Comparison of ENCODE assay signal across 2 cellular contexts in the genomic region with DNA sequence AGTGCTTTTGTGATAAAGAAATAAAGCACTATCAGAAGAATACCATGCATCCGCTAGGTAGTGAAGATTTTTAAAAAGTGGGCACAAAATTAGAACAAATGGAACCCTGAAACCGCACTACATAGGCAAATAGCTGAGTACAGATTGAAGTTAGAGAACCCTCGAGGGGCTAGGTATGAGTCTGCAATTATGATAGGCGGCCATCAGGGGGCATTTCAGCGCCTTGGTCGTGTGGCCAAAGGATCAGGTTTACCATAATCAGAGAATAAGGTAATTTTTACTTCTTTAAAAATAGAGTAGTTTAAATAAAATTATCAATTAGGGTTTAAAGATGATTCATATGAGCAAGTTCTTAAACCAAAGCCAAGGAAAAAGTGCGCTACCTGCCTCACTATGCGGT.
TF ChIP-seq lines count a peak whose summit lies in the region.

No MANE protein-coding gene starts in this region.

TF ChIP-seq in IMR-90, 13 proteins besides CTCF, POLR2A, EP300 and RAD21:
- TF ChIP-seq, protein P1, sequence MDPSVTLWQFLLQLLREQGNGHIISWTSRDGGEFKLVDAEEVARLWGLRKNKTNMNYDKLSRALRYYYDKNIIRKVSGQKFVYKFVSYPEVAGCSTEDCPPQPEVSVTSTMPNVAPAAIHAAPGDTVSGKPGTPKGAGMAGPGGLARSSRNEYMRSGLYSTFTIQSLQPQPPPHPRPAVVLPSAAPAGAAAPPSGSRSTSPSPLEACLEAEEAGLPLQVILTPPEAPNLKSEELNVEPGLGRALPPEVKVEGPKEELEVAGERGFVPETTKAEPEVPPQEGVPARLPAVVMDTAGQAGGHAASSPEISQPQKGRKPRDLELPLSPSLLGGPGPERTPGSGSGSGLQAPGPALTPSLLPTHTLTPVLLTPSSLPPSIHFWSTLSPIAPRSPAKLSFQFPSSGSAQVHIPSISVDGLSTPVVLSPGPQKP (IDR thresholded peaks at IDR 0.05; ENCODE audit: borderline replicate concordance, low read depth, low read length) = no peak
- TF ChIP-seq SMC3 (IDR thresholded peaks at IDR 0.05; ENCODE audit: low read depth, low read length) (no peak), CHD1 (IDR thresholded peaks at IDR 0.05; ENCODE audit: low read depth, low read length) (no peak), MAZ (IDR thresholded peaks at IDR 0.05; ENCODE audit: borderline replicate concordance, low read depth, low read length) (no peak), CEBPB (IDR thresholded peaks at IDR 0.05; ENCODE audit: low read depth, low read length) (no peak), RCOR1 (IDR thresholded peaks at IDR 0.05; ENCODE audit: insufficient replicate concordance, low read length) (no peak), NFE2L2 (IDR thresholded peaks at IDR 0.05; ENCODE audit: low read depth, low read length) (no peak), MXI1 (IDR thresholded peaks at IDR 0.05; ENCODE audit: borderline replicate concordance, low read depth, low read length) (no peak), RFX5 (IDR thresholded peaks at IDR 0.05; ENCODE audit: low read depth, low read length) (no peak), BHLHE40 (IDR thresholded peaks at IDR 0.05; ENCODE audit: low read depth, low read length) (no peak), MAFK (IDR thresholded peaks at IDR 0.05; ENCODE audit: low read depth, low read length) (no peak), FOS (IDR thresholded peaks at IDR 0.05; ENCODE audit: low read depth, low read length) (no peak)
- TF ChIP-seq, protein P2, sequence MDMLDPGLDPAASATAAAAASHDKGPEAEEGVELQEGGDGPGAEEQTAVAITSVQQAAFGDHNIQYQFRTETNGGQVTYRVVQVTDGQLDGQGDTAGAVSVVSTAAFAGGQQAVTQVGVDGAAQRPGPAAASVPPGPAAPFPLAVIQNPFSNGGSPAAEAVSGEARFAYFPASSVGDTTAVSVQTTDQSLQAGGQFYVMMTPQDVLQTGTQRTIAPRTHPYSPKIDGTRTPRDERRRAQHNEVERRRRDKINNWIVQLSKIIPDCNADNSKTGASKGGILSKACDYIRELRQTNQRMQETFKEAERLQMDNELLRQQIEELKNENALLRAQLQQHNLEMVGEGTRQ (IDR thresholded peaks at IDR 0.05; ENCODE audit: low read depth, low read length) = no peak

TF ChIP-seq in GM12878, 131 proteins besides CTCF, POLR2A, EP300 and RAD21:
- TF ChIP-seq SMC3 (IDR thresholded peaks at IDR 0.05; ENCODE audit: borderline replicate concordance, low read length) (peak; percentile 57), NR2C1 (IDR thresholded peaks at IDR 0.05) (no peak), SREBF2 (IDR thresholded peaks at IDR 0.05; ENCODE audit: low read length) (no peak), HCFC1 (IDR thresholded peaks at IDR 0.05; ENCODE audit: low read length) (no peak), EZH2 (IDR thresholded peaks at IDR 0.05; ENCODE audit: borderline replicate concordance, control insufficient read depth, low read depth, low read length) (no peak)
